17 cellular contexts compared by ENCODE assay signal in genomic region chr7:85341121-85341520, GRCh38.
A peak's percentile ranks its signal among the peaks of the same experiment; 100 is the strongest.
DNase-seq lines count a peak whose midpoint lies in the region; ATAC-seq, FAIRE-seq and TF ChIP-seq lines count a peak whose summit lies in the region.
"Had no signal": no experiment of that assay in that cellular context is flagged by ENCODE, and none has a peak within 500 bp of the region (broad histone marks: within the 10 kb centered on the region; RNA-seq: fewer than 3 reads in every experiment).

No MANE protein-coding gene starts in this region.

- H3F3A ChIP-seq in smooth muscle cell (ENCODE audit: low read depth) = no peaks in the 10 kb centered on the region

- H3K79me2 ChIP-seq in mammary epithelial cell (ENCODE audit: insufficient read depth, low read length) (no peaks in the 10 kb centered on the region), smooth muscle cell (ENCODE audit: low read depth) (no peaks in the 10 kb centered on the region)

- H4K20me1 ChIP-seq in mammary epithelial cell (ENCODE audit: insufficient read depth, low read length) (no peaks in the 10 kb centered on the region), smooth muscle cell (ENCODE audit: low read depth) (no peaks in the 10 kb centered on the region)

- CTCF ChIA-PET in mammary epithelial cell (lab: Charles Lee; ENCODE audit: low non-redundant PET) = no interaction called here

- TF ChIP-seq CTCF in mammary epithelial cell (conservative IDR thresholded peaks at IDR 0.05 in 1 of 2, IDR thresholded peaks at IDR 0.05 in 1 of 2; ENCODE audit: extremely low read depth in 1 of 2, insufficient read depth in 1 of 2, low read depth in 1 of 2, low read length in 2 of 2) = no peak
- TF ChIP-seq CTCF in breast epithelium (IDR thresholded peaks at IDR 0.05) = no peak
- no peak for TF ChIP-seq CTCF in epithelial cell of esophagus (IDR thresholded peaks at IDR 0.05; ENCODE audit: insufficient read depth, low read depth, low read length, missing control alignments)
- TF ChIP-seq CTCF in smooth muscle cell (IDR thresholded peaks at IDR 0.05; ENCODE audit: borderline replicate concordance, insufficient read depth, poor library complexity, severe bottlenecking) = no peak

- H3K4me1 ChIP-seq in mammary epithelial cell (ENCODE audit: insufficient read depth, low read length) (peaks cover 6% of the 10 kb centered on the region), breast epithelium (no peaks in the 10 kb centered on the region), smooth muscle cell (ENCODE audit: low read depth) (no peaks in the 10 kb centered on the region)
- H3K4me1 ChIP-seq: HAP-1 had no signal

- H3K9me3 ChIP-seq in mammary epithelial cell (replicated peaks; ENCODE audit: insufficient read depth, low read length) = no peaks in the 10 kb centered on the region
- H3K9me3 ChIP-seq in breast epithelium = no peaks in the 10 kb centered on the region
- no peaks in the 10 kb centered on the region for H3K9me3 ChIP-seq in smooth muscle cell (replicated peaks; ENCODE audit: low read depth)
- H3K9me3 ChIP-seq: HAP-1 had no signal

- H3K4me3 ChIP-seq in mammary epithelial cell (replicated peaks in 1 of 3; ENCODE audit: insufficient read depth in 1 of 3, low read depth in 2 of 3, low read length in 3 of 3) = no peak overlapping the region
- H3K4me3 ChIP-seq in breast epithelium = no peak overlapping the region
- no peak overlapping the region for H3K4me3 ChIP-seq in epithelial cell of esophagus (ENCODE audit: low read length)
- H3K4me3 ChIP-seq in smooth muscle cell = no peak overlapping the region
- H3K4me3 ChIP-seq: GM12878, HAP-1 had no signal

- peak; percentile 6 for DNase-seq in mammary epithelial cell
- DNase-seq in breast epithelium (ENCODE audit: low spot score in 2 of 2) = no peak
- peak; percentile 36 for DNase-seq in epithelial cell of esophagus (ENCODE audit: low read depth)
- DNase-seq in foreskin melanocyte = peak; percentile 13
- no peak for DNase-seq in smooth muscle cell (lab: John Stamatoyannopoulos, UW; ENCODE audit: unreplicated experiment)
- no peak for DNase-seq in GM19239 (ENCODE audit: insufficient read length, low spot score)
- DNase-seq: 8988T; C1 segment of cervical spinal cord; CD4-positive, alpha-beta T cell; DMS79; IMR-90 had no signal

- BruUV-seq in mammary epithelial cell (replicated peaks; lab: Mats Ljungman, UMichigan) = no TSS peak

- FAIRE-seq in GM19239 (lab: Jason Lieb, UNC) = no peak
- FAIRE-seq: GM12878, GM18507, H1 had no signal

- H3K27ac ChIP-seq in mammary epithelial cell (ENCODE audit: insufficient read depth, low read depth, low read length) (no peak overlapping the region), breast epithelium (no peak overlapping the region), smooth muscle cell (ENCODE audit: low read depth) (no peak overlapping the region)

- H2AFZ ChIP-seq in mammary epithelial cell (ENCODE audit: low read depth, low read length) (no peak overlapping the region), smooth muscle cell (ENCODE audit: low read depth) (peak overlapping the region; percentile 32)

- WGBS in mammary epithelial cell (ENCODE audit: low coverage, missing lambda C conversion rate) = 0% methylated on average over 1 of the region's 1 CpG
- WGBS in smooth muscle cell (ENCODE audit: low lambda C conversion rate) = 93% methylated on average over 1 of the region's 1 CpG

- no peak overlapping the region for H3K9ac ChIP-seq in mammary epithelial cell (ENCODE audit: insufficient read depth, low read length)
- no peak overlapping the region for H3K9ac ChIP-seq in smooth muscle cell (ENCODE audit: low read depth)

- H3K27me3 ChIP-seq in mammary epithelial cell (ENCODE audit: insufficient read depth, low read length) (peaks cover 2% of the 10 kb centered on the region), breast epithelium (no peaks in the 10 kb centered on the region), smooth muscle cell (ENCODE audit: low read depth) (no peaks in the 10 kb centered on the region)

- ATAC-seq in HG03097 (IDR thresholded peaks at IDR 0.05; ENCODE audit: low FRiP score, unreplicated experiment) = no peak
- ATAC-seq in HG03439 (IDR thresholded peaks at IDR 0.05; ENCODE audit: unreplicated experiment) = no peak
- ATAC-seq: GM12878 had no signal

- no peak overlapping the region for H3K4me2 ChIP-seq in mammary epithelial cell (ENCODE audit: insufficient read depth, low read depth, low read length)
- no peak overlapping the region for H3K4me2 ChIP-seq in smooth muscle cell

- dilution Hi-C loops in mammary epithelial cell (cut with HindIII; ENCODE audit: low sequenced_read_pairs) = no loop called here

- no peak for TF ChIP-seq POLR2A in breast epithelium (IDR thresholded peaks at IDR 0.05)

- in situ Hi-C loops in mammary epithelial cell (cut with MboI; ENCODE audit: low sequenced_read_pairs in 2 of 2) = no loop called here

- no peaks in the 10 kb centered on the region for H3K36me3 ChIP-seq in mammary epithelial cell (ENCODE audit: insufficient read depth, low read length)
- no peaks in the 10 kb centered on the region for H3K36me3 ChIP-seq in breast epithelium
- H3K36me3 ChIP-seq in smooth muscle cell (ENCODE audit: low read depth) = no peaks in the 10 kb centered on the region
- H3K36me3 ChIP-seq: HAP-1 had no signal

- intact Hi-C loops in mammary epithelial cell (cut with micrococcal nuclease) = no loop called here
- intact Hi-C loops in breast epithelium (cut with DNase I; ENCODE audit: low total_unique reads) = no loop called here

Comparison
In these comparisons a context has a peak if more than half of its experiments do, and no peak if none do; other contexts are left out.
1. DNase-seq: peak in mammary epithelial cell (single experiment), epithelial cell of esophagus (single experiment) and foreskin melanocyte (single experiment); none in breast epithelium (0 of 2), smooth muscle cell (single experiment) and GM19239 (single experiment).